ENCODE assay signal across 19 cellular contexts in genomic region chr6:129517288-129517687, GRCh38.
"Had no signal": no experiment of that assay in that cellular context is flagged by ENCODE, and none has a peak within 500 bp of the region (broad histone marks: within the 10 kb centered on the region; RNA-seq: fewer than 3 reads in every experiment).

No MANE protein-coding gene starts in this region.

- H3K36me3 Mint-ChIP-seq: activated naive CD4-positive, alpha-beta T cell treated with anti-CD3 and anti-CD28 coated beads, Interleukin-2, amount 50 U/mL, for 24 hours; natural killer cell treated with Interleukin-12 subunit alpha and Interleukin-12 subunit beta and Interleukin-15 and Interleukin-18, amount 100 ng/mL, for 72 hours had no signal

- H3K27ac ChIP-seq: foreskin keratinocyte, suprapubic skin, upper lobe of left lung had no signal

- H3K27me3 Mint-ChIP-seq: activated B cell treated with CpG ODN at 0.5 μM for 24 hours; activated CD8-positive, alpha-beta T cell treated with anti-CD3 and anti-CD28 coated beads for 36 hours; activated naive CD4-positive, alpha-beta T cell treated with anti-CD3 and anti-CD28 coated beads, Interleukin-2, amount 50 U/mL, for 24 hours; central memory CD8-positive, alpha-beta T cell; effector memory CD8-positive, alpha-beta T cell; natural killer cell treated with Interleukin-12 subunit alpha and Interleukin-12 subunit beta and Interleukin-15 and Interleukin-18, amount 100 ng/mL, for 72 hours; stimulated activated naive CD8-positive, alpha-beta T cell treated with anti-CD3 and anti-CD28 coated beads, Interleukin-15, Interleukin-2, amounts not matched to agents 100 ng/mL and 50 ng/mL, for 24 hours had no signal

- H3K36me3 ChIP-seq: suprapubic skin had no signal

- H3K4me1 ChIP-seq: upper lobe of left lung had no signal

- H3K27ac Mint-ChIP-seq: activated B cell treated with CpG ODN at 0.5 μM for 24 hours; activated CD8-positive, alpha-beta T cell treated with anti-CD3 and anti-CD28 coated beads for 36 hours; activated naive CD4-positive, alpha-beta T cell treated with anti-CD3 and anti-CD28 coated beads, Interleukin-2, amount 50 U/mL, for 24 hours; effector memory CD8-positive, alpha-beta T cell; natural killer cell treated with Interleukin-12 subunit alpha and Interleukin-12 subunit beta and Interleukin-15 and Interleukin-18, amount 100 ng/mL, for 72 hours; stimulated activated naive CD8-positive, alpha-beta T cell treated with anti-CD3 and anti-CD28 coated beads, Interleukin-15, Interleukin-2, amounts not matched to agents 100 ng/mL and 50 ng/mL, for 24 hours had no signal

- H3K9me3 ChIP-seq: suprapubic skin, upper lobe of left lung had no signal

- H3K27me3 ChIP-seq: foreskin keratinocyte, suprapubic skin, upper lobe of left lung had no signal

- H3K4me3 Mint-ChIP-seq: activated B cell treated with CpG ODN at 0.5 μM for 24 hours; activated CD8-positive, alpha-beta T cell treated with anti-CD3 and anti-CD28 coated beads for 36 hours; activated naive CD4-positive, alpha-beta T cell treated with anti-CD3 and anti-CD28 coated beads, Interleukin-2, amount 50 U/mL, for 24 hours; activated T-cell treated with anti-CD3 and anti-CD28 coated beads, Interleukin-2, amount 50 U/mL, for 4 hours; central memory CD8-positive, alpha-beta T cell; effector memory CD8-positive, alpha-beta T cell; natural killer cell treated with Interleukin-12 subunit alpha and Interleukin-12 subunit beta and Interleukin-15 and Interleukin-18, amount 100 ng/mL, for 72 hours; stimulated activated naive CD8-positive, alpha-beta T cell treated with anti-CD3 and anti-CD28 coated beads, Interleukin-15, Interleukin-2, amounts not matched to agents 100 ng/mL and 50 ng/mL, for 24 hours had no signal

- DNase-seq: activated B cell treated with CpG ODN at 0.5 μM for 24 hours; activated CD4-positive, alpha-beta T cell treated with anti-CD3 and anti-CD28 coated beads for 48 hours; activated CD8-positive, alpha-beta T cell treated with anti-CD3 and anti-CD28 coated beads for 36 hours; activated effector memory CD4-positive, alpha-beta T cell treated with Interleukin-2 at 50 U/mL for 16 hours; activated T-cell treated with anti-CD3 and anti-CD28 coated beads, Interleukin-2, amount 50 U/mL, for 4 hours; amniotic stem cell; cortex of kidney; effector memory CD8-positive, alpha-beta T cell; foreskin keratinocyte; kidney glomerular epithelial cell; left ventricle myocardium superior; mesendoderm; T-helper 2 cell; upper lobe of left lung had no signal

- H3K4me3 ChIP-seq: suprapubic skin, upper lobe of left lung had no signal

- H3K4me1 Mint-ChIP-seq: activated B cell treated with CpG ODN at 0.5 μM for 24 hours; central memory CD8-positive, alpha-beta T cell had no signal

- H3K9me3 Mint-ChIP-seq: activated B cell treated with CpG ODN at 0.5 μM for 24 hours; activated CD8-positive, alpha-beta T cell treated with anti-CD3 and anti-CD28 coated beads for 36 hours; activated naive CD4-positive, alpha-beta T cell treated with anti-CD3 and anti-CD28 coated beads, Interleukin-2, amount 50 U/mL, for 24 hours; activated T-cell treated with anti-CD3 and anti-CD28 coated beads, Interleukin-2, amount 50 U/mL, for 4 hours; central memory CD8-positive, alpha-beta T cell; effector memory CD8-positive, alpha-beta T cell; natural killer cell treated with Interleukin-12 subunit alpha and Interleukin-12 subunit beta and Interleukin-15 and Interleukin-18, amount 100 ng/mL, for 72 hours; stimulated activated naive CD8-positive, alpha-beta T cell treated with anti-CD3 and anti-CD28 coated beads, Interleukin-15, Interleukin-2, amounts not matched to agents 100 ng/mL and 50 ng/mL, for 24 hours had no signal
